Comparison of ENCODE assay signal across 1 cellular context in the genomic region with DNA sequence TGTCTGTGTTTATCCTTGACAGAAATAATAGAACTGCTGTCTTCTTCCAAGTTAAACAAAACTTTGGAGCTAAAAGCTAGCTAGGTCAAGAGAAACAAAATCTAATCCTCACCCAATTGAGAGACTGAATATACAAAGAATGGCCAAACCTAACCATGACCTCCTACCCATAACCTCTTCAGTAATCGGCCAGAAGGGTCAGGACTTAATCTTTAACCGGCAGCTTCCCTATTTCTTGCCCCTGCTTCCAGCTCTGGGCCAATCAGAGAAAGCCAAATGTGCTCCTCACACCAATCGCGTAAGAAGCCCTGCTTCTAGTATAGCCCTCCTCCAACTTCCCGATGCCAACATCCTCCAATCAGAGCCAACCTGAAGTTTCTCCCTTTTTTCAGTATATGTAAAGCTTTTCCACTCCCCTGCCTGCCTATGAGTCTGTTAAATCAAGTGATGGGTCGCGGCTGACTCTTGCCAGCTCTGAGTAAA.
TF ChIP-seq lines count a peak whose summit lies in the region.

No MANE protein-coding gene starts in this region.

TF ChIP-seq in HepG2, 621 proteins besides CTCF, POLR2A, EP300 and RAD21 (continued from another document):
- TF ChIP-seq, protein P1, sequence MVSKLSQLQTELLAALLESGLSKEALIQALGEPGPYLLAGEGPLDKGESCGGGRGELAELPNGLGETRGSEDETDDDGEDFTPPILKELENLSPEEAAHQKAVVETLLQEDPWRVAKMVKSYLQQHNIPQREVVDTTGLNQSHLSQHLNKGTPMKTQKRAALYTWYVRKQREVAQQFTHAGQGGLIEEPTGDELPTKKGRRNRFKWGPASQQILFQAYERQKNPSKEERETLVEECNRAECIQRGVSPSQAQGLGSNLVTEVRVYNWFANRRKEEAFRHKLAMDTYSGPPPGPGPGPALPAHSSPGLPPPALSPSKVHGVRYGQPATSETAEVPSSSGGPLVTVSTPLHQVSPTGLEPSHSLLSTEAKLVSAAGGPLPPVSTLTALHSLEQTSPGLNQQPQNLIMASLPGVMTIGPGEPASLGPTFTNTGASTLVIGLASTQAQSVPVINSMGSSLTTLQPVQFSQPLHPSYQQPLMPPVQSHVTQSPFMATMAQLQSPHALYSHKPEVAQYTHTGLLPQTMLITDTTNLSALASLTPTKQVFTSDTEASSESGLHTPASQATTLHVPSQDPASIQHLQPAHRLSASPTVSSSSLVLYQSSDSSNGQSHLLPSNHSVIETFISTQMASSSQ (IDR thresholded peaks at IDR 0.05; ENCODE audit: low read depth): peak; percentile 73; the same call in 1 of the 2 replicates
- TF ChIP-seq, protein P1 (CRISPR knock-in tag; IDR thresholded peaks at IDR 0.05; ENCODE audit: borderline replicate concordance): peak; percentile 78; the same call in 1 of the 2 replicates
- TF ChIP-seq ZNF878 (CRISPR knock-in tag; IDR thresholded peaks at IDR 0.05) (0 out of 2 replicates have a peak, but pooled peaks have one; percentile 57), ELF1 (CRISPR knock-in tag; IDR thresholded peaks at IDR 0.05) (peak; percentile 60), ZNF180 (CRISPR knock-in tag; IDR thresholded peaks at IDR 0.05; ENCODE audit: borderline replicate concordance, low read depth) (no peak), ELF3 (CRISPR knock-in tag; IDR thresholded peaks at IDR 0.05) (peak; percentile 63; the same call in 1 of the 2 replicates), ZBTB7A (CRISPR knock-in tag; IDR thresholded peaks at IDR 0.05) (no peak), NFYC (CRISPR knock-in tag; IDR thresholded peaks at IDR 0.05) (peak; percentile 86), RCOR2 (CRISPR knock-in tag; IDR thresholded peaks at IDR 0.05) (no peak), ZNF282 (IDR thresholded peaks at IDR 0.05; ENCODE audit: partially characterized antibody) (no peak), ELF4 (CRISPR knock-in tag; IDR thresholded peaks at IDR 0.05; ENCODE audit: borderline replicate concordance) (peak; percentile 65; the same call in 1 of the 2 replicates), CREB1 (IDR thresholded peaks at IDR 0.05) (no peak), CREB1 (CRISPR knock-in tag; IDR thresholded peaks at IDR 0.05) (peak; percentile 75), KDM5A (IDR thresholded peaks at IDR 0.05; ENCODE audit: borderline replicate concordance, low read length) (no peak), ZBTB7B (CRISPR knock-in tag; IDR thresholded peaks at IDR 0.05) (0 out of 2 replicates have a peak, but pooled peaks have one; percentile 35), ZNF562 (CRISPR knock-in tag; IDR thresholded peaks at IDR 0.05; ENCODE audit: borderline replicate concordance) (no peak), SRF (IDR thresholded peaks at IDR 0.05; ENCODE audit: low read depth, low read length) (peak; percentile 2; the same call in 1 of the 2 replicates), PITX1 (CRISPR knock-in tag; IDR thresholded peaks at IDR 0.05) (0 out of 2 replicates have a peak, but pooled peaks have one; percentile 12), DR1 (CRISPR knock-in tag; IDR thresholded peaks at IDR 0.05) (0 out of 2 replicates have a peak, but pooled peaks have one; percentile 8), PHF21A (CRISPR knock-in tag; IDR thresholded peaks at IDR 0.05) (peak; percentile 84), ZFX (CRISPR knock-in tag; IDR thresholded peaks at IDR 0.05; ENCODE audit: low read depth) (no peak), ZMYM4 (CRISPR knock-in tag; IDR thresholded peaks at IDR 0.05) (peak; percentile 86), DMAP1 (CRISPR knock-in tag; IDR thresholded peaks at IDR 0.05) (0 out of 2 replicates have a peak, but pooled peaks have one; percentile 28), ZNF564 (CRISPR knock-in tag; IDR thresholded peaks at IDR 0.05) (no peak), ZNF772 (CRISPR knock-in tag; IDR thresholded peaks at IDR 0.05) (peak; percentile 46; the same call in 1 of the 2 replicates), RBFOX2 (IDR thresholded peaks at IDR 0.05; ENCODE audit: low read depth, low read length) (peak; percentile 60), MXD4 (CRISPR knock-in tag; IDR thresholded peaks at IDR 0.05) (peak; percentile 44; the same call in 1 of the 2 replicates)
- TF ChIP-seq, protein P2, sequence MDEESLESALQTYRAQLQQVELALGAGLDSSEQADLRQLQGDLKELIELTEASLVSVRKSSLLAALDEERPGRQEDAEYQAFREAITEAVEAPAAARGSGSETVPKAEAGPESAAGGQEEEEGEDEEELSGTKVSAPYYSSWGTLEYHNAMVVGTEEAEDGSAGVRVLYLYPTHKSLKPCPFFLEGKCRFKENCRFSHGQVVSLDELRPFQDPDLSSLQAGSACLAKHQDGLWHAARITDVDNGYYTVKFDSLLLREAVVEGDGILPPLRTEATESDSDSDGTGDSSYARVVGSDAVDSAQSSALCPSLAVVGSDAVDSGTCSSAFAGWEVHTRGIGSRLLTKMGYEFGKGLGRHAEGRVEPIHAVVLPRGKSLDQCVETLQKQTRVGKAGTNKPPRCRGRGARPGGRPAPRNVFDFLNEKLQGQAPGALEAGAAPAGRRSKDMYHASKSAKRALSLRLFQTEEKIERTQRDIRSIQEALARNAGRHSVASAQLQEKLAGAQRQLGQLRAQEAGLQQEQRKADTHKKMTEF (CRISPR knock-in tag; IDR thresholded peaks at IDR 0.05): peak; percentile 40; the same call in 1 of the 2 replicates
- TF ChIP-seq, protein P3, sequence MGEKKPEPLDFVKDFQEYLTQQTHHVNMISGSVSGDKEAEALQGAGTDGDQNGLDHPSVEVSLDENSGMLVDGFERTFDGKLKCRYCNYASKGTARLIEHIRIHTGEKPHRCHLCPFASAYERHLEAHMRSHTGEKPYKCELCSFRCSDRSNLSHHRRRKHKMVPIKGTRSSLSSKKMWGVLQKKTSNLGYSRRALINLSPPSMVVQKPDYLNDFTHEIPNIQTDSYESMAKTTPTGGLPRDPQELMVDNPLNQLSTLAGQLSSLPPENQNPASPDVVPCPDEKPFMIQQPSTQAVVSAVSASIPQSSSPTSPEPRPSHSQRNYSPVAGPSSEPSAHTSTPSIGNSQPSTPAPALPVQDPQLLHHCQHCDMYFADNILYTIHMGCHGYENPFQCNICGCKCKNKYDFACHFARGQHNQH (CRISPR knock-in tag; IDR thresholded peaks at IDR 0.05): peak; percentile 25; the same call in 1 of the 2 replicates
- TF ChIP-seq, protein P4, sequence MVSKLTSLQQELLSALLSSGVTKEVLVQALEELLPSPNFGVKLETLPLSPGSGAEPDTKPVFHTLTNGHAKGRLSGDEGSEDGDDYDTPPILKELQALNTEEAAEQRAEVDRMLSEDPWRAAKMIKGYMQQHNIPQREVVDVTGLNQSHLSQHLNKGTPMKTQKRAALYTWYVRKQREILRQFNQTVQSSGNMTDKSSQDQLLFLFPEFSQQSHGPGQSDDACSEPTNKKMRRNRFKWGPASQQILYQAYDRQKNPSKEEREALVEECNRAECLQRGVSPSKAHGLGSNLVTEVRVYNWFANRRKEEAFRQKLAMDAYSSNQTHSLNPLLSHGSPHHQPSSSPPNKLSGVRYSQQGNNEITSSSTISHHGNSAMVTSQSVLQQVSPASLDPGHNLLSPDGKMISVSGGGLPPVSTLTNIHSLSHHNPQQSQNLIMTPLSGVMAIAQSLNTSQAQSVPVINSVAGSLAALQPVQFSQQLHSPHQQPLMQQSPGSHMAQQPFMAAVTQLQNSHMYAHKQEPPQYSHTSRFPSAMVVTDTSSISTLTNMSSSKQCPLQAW (CRISPR knock-in tag; IDR thresholded peaks at IDR 0.05): 0 out of 2 replicates have a peak, but pooled peaks have one; percentile 20
- TF ChIP-seq, protein P5, sequence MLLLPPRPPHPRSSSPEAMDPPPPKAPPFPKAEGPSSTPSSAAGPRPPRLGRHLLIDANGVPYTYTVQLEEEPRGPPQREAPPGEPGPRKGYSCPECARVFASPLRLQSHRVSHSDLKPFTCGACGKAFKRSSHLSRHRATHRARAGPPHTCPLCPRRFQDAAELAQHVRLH (CRISPR knock-in tag; IDR thresholded peaks at IDR 0.05; ENCODE audit: borderline replicate concordance, low read depth): 0 out of 2 replicates have a peak, but pooled peaks have one; percentile 32
- TF ChIP-seq, protein P6, sequence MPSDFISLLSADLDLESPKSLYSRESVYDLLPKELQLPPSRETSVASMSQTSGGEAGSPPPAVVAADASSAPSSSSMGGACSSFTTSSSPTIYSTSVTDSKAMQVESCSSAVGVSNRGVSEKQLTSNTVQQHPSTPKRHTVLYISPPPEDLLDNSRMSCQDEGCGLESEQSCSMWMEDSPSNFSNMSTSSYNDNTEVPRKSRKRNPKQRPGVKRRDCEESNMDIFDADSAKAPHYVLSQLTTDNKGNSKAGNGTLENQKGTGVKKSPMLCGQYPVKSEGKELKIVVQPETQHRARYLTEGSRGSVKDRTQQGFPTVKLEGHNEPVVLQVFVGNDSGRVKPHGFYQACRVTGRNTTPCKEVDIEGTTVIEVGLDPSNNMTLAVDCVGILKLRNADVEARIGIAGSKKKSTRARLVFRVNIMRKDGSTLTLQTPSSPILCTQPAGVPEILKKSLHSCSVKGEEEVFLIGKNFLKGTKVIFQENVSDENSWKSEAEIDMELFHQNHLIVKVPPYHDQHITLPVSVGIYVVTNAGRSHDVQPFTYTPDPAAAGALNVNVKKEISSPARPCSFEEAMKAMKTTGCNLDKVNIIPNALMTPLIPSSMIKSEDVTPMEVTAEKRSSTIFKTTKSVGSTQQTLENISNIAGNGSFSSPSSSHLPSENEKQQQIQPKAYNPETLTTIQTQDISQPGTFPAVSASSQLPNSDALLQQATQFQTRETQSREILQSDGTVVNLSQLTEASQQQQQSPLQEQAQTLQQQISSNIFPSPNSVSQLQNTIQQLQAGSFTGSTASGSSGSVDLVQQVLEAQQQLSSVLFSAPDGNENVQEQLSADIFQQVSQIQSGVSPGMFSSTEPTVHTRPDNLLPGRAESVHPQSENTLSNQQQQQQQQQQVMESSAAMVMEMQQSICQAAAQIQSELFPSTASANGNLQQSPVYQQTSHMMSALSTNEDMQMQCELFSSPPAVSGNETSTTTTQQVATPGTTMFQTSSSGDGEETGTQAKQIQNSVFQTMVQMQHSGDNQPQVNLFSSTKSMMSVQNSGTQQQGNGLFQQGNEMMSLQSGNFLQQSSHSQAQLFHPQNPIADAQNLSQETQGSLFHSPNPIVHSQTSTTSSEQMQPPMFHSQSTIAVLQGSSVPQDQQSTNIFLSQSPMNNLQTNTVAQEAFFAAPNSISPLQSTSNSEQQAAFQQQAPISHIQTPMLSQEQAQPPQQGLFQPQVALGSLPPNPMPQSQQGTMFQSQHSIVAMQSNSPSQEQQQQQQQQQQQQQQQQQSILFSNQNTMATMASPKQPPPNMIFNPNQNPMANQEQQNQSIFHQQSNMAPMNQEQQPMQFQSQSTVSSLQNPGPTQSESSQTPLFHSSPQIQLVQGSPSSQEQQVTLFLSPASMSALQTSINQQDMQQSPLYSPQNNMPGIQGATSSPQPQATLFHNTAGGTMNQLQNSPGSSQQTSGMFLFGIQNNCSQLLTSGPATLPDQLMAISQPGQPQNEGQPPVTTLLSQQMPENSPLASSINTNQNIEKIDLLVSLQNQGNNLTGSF (CRISPR knock-in tag; IDR thresholded peaks at IDR 0.05): no peak
- TF ChIP-seq, protein P7, sequence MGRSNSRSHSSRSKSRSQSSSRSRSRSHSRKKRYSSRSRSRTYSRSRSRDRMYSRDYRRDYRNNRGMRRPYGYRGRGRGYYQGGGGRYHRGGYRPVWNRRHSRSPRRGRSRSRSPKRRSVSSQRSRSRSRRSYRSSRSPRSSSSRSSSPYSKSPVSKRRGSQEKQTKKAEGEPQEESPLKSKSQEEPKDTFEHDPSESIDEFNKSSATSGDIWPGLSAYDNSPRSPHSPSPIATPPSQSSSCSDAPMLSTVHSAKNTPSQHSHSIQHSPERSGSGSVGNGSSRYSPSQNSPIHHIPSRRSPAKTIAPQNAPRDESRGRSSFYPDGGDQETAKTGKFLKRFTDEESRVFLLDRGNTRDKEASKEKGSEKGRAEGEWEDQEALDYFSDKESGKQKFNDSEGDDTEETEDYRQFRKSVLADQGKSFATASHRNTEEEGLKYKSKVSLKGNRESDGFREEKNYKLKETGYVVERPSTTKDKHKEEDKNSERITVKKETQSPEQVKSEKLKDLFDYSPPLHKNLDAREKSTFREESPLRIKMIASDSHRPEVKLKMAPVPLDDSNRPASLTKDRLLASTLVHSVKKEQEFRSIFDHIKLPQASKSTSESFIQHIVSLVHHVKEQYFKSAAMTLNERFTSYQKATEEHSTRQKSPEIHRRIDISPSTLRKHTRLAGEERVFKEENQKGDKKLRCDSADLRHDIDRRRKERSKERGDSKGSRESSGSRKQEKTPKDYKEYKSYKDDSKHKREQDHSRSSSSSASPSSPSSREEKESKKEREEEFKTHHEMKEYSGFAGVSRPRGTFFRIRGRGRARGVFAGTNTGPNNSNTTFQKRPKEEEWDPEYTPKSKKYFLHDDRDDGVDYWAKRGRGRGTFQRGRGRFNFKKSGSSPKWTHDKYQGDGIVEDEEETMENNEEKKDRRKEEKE (IDR thresholded peaks at IDR 0.05): no peak
